In the genomic region with DNA sequence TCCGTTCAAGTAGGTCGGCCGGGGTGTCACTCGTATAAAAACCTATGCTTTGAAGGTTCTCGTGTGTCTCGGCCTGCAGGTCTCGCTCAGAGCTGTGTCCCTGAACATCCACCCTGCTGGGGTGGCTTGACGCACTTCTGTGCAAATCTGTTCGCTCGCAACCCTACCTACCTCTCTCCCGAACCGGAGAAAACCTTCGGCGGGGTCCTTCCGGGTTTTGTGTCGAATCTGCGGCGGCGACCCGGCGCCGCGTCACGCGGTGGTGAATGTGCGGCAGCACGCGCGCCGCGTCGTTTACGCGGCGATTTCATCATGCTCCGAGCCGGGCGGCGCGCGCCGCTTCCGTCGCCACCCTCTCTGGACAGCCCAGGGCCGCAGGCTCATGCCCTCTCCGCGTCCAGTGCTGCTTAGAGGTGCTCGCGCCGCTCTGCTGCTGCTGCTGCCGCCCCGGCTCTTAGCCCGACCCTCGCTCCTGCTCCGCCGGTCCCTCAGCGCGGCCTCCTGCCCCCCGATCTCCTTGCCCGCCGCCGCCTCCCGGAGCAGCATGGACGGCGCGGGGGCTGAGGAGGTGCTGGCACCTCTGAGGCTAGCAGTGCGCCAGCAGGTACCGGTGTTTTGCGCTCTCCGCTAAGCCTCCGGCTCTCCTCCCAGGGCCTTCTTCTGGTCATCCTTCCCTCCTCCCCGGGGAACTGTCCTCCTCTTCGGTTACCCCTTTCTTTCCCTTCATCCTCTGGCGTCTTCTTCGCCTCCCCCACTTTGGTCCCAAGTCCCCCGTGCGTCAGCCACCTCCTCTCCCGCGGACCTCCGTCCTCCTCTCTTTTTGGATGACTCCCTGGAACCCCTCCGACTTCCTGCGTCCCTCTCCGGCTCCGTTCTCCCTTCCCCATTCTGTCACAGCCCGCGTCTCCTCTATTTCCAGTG, we compare ENCODE assay signal across 1 cellular context.
TF ChIP-seq lines count a peak whose summit lies in the region.

A gene with protein sequence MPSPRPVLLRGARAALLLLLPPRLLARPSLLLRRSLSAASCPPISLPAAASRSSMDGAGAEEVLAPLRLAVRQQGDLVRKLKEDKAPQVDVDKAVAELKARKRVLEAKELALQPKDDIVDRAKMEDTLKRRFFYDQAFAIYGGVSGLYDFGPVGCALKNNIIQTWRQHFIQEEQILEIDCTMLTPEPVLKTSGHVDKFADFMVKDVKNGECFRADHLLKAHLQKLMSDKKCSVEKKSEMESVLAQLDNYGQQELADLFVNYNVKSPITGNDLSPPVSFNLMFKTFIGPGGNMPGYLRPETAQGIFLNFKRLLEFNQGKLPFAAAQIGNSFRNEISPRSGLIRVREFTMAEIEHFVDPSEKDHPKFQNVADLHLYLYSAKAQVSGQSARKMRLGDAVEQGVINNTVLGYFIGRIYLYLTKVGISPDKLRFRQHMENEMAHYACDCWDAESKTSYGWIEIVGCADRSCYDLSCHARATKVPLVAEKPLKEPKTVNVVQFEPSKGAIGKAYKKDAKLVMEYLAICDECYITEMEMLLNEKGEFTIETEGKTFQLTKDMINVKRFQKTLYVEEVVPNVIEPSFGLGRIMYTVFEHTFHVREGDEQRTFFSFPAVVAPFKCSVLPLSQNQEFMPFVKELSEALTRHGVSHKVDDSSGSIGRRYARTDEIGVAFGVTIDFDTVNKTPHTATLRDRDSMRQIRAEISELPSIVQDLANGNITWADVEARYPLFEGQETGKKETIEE (plus strand): TSS at position 339 of the 921 bp plus-strand sequence. CDS start 44 bp downstream, at position 383.

TF ChIP-seq in GM12878, 131 proteins besides CTCF, POLR2A, EP300 and RAD21 (continued from another document and continues in another):
- TF ChIP-seq ATF7 (IDR thresholded peaks at IDR 0.05; ENCODE audit: low read depth) (peak; percentile 51; the same call in 1 of the 2 replicates), FOXM1 (IDR thresholded peaks at IDR 0.05; ENCODE audit: low read depth, low read length) (no peak), CBX5 (IDR thresholded peaks at IDR 0.05; ENCODE audit: low read depth) (peak; percentile 80; the same call in 1 of the 2 replicates), TARDBP (IDR thresholded peaks at IDR 0.05; ENCODE audit: borderline replicate concordance) (peak; percentile 75; the same call in 1 of the 2 replicates), ZNF24 (IDR thresholded peaks at IDR 0.05) (0 out of 2 replicates have a peak, but pooled peaks have one; percentile 48), HDAC2 (IDR thresholded peaks at IDR 0.05) (no peak), TCF3 (IDR thresholded peaks at IDR 0.05; ENCODE audit: borderline replicate concordance, insufficient read depth, low read depth, low read length) (0 out of 2 replicates have a peak, but pooled peaks have one; percentile 49), ASH2L (IDR thresholded peaks at IDR 0.05; ENCODE audit: borderline replicate concordance, low read depth) (0 out of 2 replicates have a peak, but pooled peaks have one; percentile 71), LARP7 (IDR thresholded peaks at IDR 0.05) (peak; percentile 100), NRF1 (conservative IDR thresholded peaks at IDR 0.05; ENCODE audit: low read depth, low read length) (0 out of 2 replicates have a peak, but pooled peaks have one; percentile 3), RFX5 (IDR thresholded peaks at IDR 0.05; ENCODE audit: low read depth, low read length) (no peak), RBBP5 (conservative IDR thresholded peaks at IDR 0.05) (peak; percentile 45; the same call in 1 of the 2 replicates), NFYA (IDR thresholded peaks at IDR 0.05; ENCODE audit: borderline replicate concordance, low read depth, low read length) (no peak), KDM1A (IDR thresholded peaks at IDR 0.05; ENCODE audit: borderline replicate concordance) (no peak), NBN (IDR thresholded peaks at IDR 0.05) (peak; percentile 78), CREB1 (IDR thresholded peaks at IDR 0.05; ENCODE audit: low read depth) (peak; percentile 99), MYB (IDR thresholded peaks at IDR 0.05; ENCODE audit: borderline replicate concordance, low read depth, low read length) (peak; percentile 54; the same call in 1 of the 2 replicates), NR2F1 (conservative IDR thresholded peaks at IDR 0.05) (peak; percentile 68), SUPT20H (IDR thresholded peaks at IDR 0.05; ENCODE audit: borderline replicate concordance, control insufficient read depth, low read depth, low read length) (no peak), BMI1 (IDR thresholded peaks at IDR 0.05; ENCODE audit: borderline replicate concordance) (no peak), CBFB (IDR thresholded peaks at IDR 0.05; ENCODE audit: low read depth) (no peak; the same call in 1 of the 2 replicates), PML (IDR thresholded peaks at IDR 0.05; ENCODE audit: low read length) (peak; percentile 75), POLR2AphosphoS2 (IDR thresholded peaks at IDR 0.05; ENCODE audit: low read depth, low read length) (no peak; the same call in 1 of the 2 replicates), SRF (IDR thresholded peaks at IDR 0.05; ENCODE audit: low read depth in 2 of 2, low read length in 2 of 2) (0 out of 4 replicates have a peak, but pooled peaks of 1 of the 2 experiments have one; percentile 39), SREBF2 (IDR thresholded peaks at IDR 0.05; ENCODE audit: low read length) (no peak), SP1 (IDR thresholded peaks at IDR 0.05; ENCODE audit: low read depth, low read length) (peak; percentile 60), TBL1XR1 (IDR thresholded peaks at IDR 0.05; ENCODE audit: low read depth, low read length) (peak; percentile 80; the same call in 1 of the 2 replicates), IKZF1 (conservative IDR thresholded peaks at IDR 0.05) (peak; percentile 94)
- TF ChIP-seq, protein P1, sequence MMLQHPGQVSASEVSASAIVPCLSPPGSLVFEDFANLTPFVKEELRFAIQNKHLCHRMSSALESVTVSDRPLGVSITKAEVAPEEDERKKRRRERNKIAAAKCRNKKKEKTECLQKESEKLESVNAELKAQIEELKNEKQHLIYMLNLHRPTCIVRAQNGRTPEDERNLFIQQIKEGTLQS (IDR thresholded peaks at IDR 0.05; ENCODE audit: borderline replicate concordance, extremely low read depth, low read depth, low read length): no peak
- TF ChIP-seq, protein P2, sequence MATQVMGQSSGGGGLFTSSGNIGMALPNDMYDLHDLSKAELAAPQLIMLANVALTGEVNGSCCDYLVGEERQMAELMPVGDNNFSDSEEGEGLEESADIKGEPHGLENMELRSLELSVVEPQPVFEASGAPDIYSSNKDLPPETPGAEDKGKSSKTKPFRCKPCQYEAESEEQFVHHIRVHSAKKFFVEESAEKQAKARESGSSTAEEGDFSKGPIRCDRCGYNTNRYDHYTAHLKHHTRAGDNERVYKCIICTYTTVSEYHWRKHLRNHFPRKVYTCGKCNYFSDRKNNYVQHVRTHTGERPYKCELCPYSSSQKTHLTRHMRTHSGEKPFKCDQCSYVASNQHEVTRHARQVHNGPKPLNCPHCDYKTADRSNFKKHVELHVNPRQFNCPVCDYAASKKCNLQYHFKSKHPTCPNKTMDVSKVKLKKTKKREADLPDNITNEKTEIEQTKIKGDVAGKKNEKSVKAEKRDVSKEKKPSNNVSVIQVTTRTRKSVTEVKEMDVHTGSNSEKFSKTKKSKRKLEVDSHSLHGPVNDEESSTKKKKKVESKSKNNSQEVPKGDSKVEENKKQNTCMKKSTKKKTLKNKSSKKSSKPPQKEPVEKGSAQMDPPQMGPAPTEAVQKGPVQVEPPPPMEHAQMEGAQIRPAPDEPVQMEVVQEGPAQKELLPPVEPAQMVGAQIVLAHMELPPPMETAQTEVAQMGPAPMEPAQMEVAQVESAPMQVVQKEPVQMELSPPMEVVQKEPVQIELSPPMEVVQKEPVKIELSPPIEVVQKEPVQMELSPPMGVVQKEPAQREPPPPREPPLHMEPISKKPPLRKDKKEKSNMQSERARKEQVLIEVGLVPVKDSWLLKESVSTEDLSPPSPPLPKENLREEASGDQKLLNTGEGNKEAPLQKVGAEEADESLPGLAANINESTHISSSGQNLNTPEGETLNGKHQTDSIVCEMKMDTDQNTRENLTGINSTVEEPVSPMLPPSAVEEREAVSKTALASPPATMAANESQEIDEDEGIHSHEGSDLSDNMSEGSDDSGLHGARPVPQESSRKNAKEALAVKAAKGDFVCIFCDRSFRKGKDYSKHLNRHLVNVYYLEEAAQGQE (IDR thresholded peaks at IDR 0.05; ENCODE audit: low read depth, low read length): 0 out of 2 replicates have a peak, but pooled peaks have one; percentile 7
- TF ChIP-seq, protein P3, sequence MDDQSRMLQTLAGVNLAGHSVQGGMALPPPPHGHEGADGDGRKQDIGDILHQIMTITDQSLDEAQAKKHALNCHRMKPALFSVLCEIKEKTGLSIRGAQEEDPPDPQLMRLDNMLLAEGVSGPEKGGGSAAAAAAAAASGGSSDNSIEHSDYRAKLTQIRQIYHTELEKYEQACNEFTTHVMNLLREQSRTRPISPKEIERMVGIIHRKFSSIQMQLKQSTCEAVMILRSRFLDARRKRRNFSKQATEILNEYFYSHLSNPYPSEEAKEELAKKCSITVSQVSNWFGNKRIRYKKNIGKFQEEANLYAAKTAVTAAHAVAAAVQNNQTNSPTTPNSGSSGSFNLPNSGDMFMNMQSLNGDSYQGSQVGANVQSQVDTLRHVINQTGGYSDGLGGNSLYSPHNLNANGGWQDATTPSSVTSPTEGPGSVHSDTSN (IDR thresholded peaks at IDR 0.05; ENCODE audit: insufficient replicate concordance, low read depth, low read length): no peak
- TF ChIP-seq, protein P4, sequence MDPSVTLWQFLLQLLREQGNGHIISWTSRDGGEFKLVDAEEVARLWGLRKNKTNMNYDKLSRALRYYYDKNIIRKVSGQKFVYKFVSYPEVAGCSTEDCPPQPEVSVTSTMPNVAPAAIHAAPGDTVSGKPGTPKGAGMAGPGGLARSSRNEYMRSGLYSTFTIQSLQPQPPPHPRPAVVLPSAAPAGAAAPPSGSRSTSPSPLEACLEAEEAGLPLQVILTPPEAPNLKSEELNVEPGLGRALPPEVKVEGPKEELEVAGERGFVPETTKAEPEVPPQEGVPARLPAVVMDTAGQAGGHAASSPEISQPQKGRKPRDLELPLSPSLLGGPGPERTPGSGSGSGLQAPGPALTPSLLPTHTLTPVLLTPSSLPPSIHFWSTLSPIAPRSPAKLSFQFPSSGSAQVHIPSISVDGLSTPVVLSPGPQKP (IDR thresholded peaks at IDR 0.05; ENCODE audit: low read depth, low read length): peak; percentile 94
- TF ChIP-seq, protein P5, sequence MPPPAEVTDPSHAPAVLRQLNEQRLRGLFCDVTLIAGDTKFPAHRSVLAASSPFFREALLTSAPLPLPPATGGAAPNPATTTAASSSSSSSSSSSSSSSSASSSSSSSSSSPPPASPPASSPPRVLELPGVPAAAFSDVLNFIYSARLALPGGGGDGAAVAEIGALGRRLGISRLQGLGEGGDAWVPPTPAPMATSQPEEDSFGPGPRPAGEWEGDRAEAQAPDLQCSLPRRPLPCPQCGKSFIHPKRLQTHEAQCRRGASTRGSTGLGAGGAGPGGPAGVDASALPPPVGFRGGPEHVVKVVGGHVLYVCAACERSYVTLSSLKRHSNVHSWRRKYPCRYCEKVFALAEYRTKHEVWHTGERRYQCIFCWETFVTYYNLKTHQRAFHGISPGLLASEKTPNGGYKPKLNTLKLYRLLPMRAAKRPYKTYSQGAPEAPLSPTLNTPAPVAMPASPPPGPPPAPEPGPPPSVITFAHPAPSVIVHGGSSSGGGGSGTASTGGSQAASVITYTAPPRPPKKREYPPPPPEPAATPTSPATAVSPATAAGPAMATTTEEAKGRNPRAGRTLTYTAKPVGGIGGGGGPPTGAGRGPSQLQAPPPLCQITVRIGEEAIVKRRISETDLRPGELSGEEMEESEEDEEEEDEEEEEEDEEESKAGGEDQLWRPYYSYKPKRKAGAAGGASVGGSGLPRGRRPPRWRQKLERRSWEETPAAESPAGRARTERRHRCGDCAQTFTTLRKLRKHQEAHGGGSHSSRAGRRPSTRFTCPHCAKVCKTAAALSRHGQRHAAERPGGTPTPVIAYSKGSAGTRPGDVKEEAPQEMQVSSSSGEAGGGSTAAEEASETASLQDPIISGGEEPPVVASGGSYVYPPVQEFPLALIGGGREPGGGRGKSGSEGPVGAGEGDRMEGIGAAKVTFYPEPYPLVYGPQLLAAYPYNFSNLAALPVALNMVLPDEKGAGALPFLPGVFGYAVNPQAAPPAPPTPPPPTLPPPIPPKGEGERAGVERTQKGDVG (CRISPR knock-in tag; IDR thresholded peaks at IDR 0.05): no peak
- TF ChIP-seq, protein P6, sequence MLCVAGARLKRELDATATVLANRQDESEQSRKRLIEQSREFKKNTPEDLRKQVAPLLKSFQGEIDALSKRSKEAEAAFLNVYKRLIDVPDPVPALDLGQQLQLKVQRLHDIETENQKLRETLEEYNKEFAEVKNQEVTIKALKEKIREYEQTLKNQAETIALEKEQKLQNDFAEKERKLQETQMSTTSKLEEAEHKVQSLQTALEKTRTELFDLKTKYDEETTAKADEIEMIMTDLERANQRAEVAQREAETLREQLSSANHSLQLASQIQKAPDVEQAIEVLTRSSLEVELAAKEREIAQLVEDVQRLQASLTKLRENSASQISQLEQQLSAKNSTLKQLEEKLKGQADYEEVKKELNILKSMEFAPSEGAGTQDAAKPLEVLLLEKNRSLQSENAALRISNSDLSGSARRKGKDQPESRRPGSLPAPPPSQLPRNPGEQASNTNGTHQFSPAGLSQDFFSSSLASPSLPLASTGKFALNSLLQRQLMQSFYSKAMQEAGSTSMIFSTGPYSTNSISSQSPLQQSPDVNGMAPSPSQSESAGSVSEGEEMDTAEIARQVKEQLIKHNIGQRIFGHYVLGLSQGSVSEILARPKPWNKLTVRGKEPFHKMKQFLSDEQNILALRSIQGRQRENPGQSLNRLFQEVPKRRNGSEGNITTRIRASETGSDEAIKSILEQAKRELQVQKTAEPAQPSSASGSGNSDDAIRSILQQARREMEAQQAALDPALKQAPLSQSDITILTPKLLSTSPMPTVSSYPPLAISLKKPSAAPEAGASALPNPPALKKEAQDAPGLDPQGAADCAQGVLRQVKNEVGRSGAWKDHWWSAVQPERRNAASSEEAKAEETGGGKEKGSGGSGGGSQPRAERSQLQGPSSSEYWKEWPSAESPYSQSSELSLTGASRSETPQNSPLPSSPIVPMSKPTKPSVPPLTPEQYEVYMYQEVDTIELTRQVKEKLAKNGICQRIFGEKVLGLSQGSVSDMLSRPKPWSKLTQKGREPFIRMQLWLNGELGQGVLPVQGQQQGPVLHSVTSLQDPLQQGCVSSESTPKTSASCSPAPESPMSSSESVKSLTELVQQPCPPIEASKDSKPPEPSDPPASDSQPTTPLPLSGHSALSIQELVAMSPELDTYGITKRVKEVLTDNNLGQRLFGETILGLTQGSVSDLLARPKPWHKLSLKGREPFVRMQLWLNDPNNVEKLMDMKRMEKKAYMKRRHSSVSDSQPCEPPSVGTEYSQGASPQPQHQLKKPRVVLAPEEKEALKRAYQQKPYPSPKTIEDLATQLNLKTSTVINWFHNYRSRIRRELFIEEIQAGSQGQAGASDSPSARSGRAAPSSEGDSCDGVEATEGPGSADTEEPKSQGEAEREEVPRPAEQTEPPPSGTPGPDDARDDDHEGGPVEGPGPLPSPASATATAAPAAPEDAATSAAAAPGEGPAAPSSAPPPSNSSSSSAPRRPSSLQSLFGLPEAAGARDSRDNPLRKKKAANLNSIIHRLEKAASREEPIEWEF (IDR thresholded peaks at IDR 0.05; ENCODE audit: insufficient replicate concordance, low read depth, low read length): peak; percentile 12
